Comparison of ENCODE assay signal across 25 cellular contexts in genomic region chr17:61455754-61456681, GRCh38. TPM values are rescaled to one million over a fixed set of nuclear protein-coding genes. Genes with fewer than 3 reads are reported as not detected.
DNase-seq lines count a peak whose midpoint lies in the region; ATAC-seq and TF ChIP-seq lines count a peak whose summit lies in the region.
"Had no signal": no experiment of that assay in that cellular context is flagged by ENCODE, and none has a peak within 500 bp of the region (broad histone marks: within the 10 kb centered on the region; RNA-seq: fewer than 3 reads in every experiment).

No MANE protein-coding gene starts in this region.

- no peak for TF ChIP-seq CTCF in lung (IDR thresholded peaks at IDR 0.05; ENCODE audit: control extremely low read depth, extremely low read depth)

- peak overlapping the region in 1 of 2 donors; percentile 81 for H3K27ac ChIP-seq in lung (ENCODE audit: low read depth in 1 of 2, low read length in 1 of 2)
- H3K27ac ChIP-seq: C4-2B, parathyroid adenoma had no signal

- no peaks in the 10 kb centered on the region for H3K36me3 Mint-ChIP-seq in activated naive CD4-positive, alpha-beta T cell treated with anti-CD3 and anti-CD28 coated beads, Interleukin-2, amount 50 U/mL, for 24 hours
- H3K36me3 Mint-ChIP-seq in activated T-helper 1 cell treated with anti-CD3 and anti-CD28 coated beads, Interleukin-12 subunit alpha, Interleukin-12 subunit beta, Interleukin-2, Interleukin-4 antibody, amounts not matched to agents 30 ng/mL and 10 ng/mL and 1 ng/mL, durations not matched to agents 14 hours and 24 hours and 36 hours (ENCODE audit: low read depth): peaks cover 4% of the 10 kb centered on the region
- peaks cover 5% of the 10 kb centered on the region for H3K36me3 Mint-ChIP-seq in stimulated activated memory B cell treated with anti-CD40 and anti-IgM and Interleukin-4, amounts not matched to agents 10 μg/mL and 1 μg/mL and 100 μg/mL, for 72 hours

- H3K4me3 ChIP-seq in lung: peak overlapping the region; percentile 52
- H3K4me3 ChIP-seq: GM12878 had no signal

- H3K27ac Mint-ChIP-seq in activated naive CD4-positive, alpha-beta T cell treated with anti-CD3 and anti-CD28 coated beads, Interleukin-2, amount 50 U/mL, for 24 hours: no peak overlapping the region
- peak overlapping the region; percentile 76 for H3K27ac Mint-ChIP-seq in activated T-helper 1 cell treated with anti-CD3 and anti-CD28 coated beads, Interleukin-12 subunit alpha, Interleukin-12 subunit beta, Interleukin-2, Interleukin-4 antibody, amounts not matched to agents 30 ng/mL and 10 ng/mL and 1 ng/mL, durations not matched to agents 14 hours and 24 hours and 36 hours
- H3K27ac Mint-ChIP-seq in stimulated activated memory B cell treated with anti-CD40 and anti-IgM and Interleukin-4, amounts not matched to agents 10 μg/mL and 1 μg/mL and 100 μg/mL, for 72 hours: no peak overlapping the region

- H3K4me3 Mint-ChIP-seq in activated naive CD4-positive, alpha-beta T cell treated with anti-CD3 and anti-CD28 coated beads, Interleukin-2, amount 50 U/mL, for 24 hours: peak overlapping the region; percentile 27
- no peak overlapping the region for H3K4me3 Mint-ChIP-seq in activated T-helper 1 cell treated with anti-CD3 and anti-CD28 coated beads, Interleukin-12 subunit alpha, Interleukin-12 subunit beta, Interleukin-2, Interleukin-4 antibody, amounts not matched to agents 30 ng/mL and 10 ng/mL and 1 ng/mL, durations not matched to agents 14 hours and 24 hours and 36 hours
- H3K4me3 Mint-ChIP-seq in stimulated activated memory B cell treated with anti-CD40 and anti-IgM and Interleukin-4, amounts not matched to agents 10 μg/mL and 1 μg/mL and 100 μg/mL, for 72 hours: peak overlapping the region; percentile 12

- intact Hi-C loops in activated T-helper 1 cell treated with anti-CD3 and anti-CD28 coated beads, Interleukin-12 subunit alpha, Interleukin-12 subunit beta, Interleukin-2, Interleukin-4 antibody, amounts not matched to agents 30 ng/mL and 10 ng/mL and 1 ng/mL, durations not matched to agents 14 hours and 24 hours and 36 hours (cut with micrococcal nuclease): loop anchor here (10.0 kb wide), 2 partner anchors 99 to 451 kb away; no protein-coding TSS in a partner anchor

- 12 to 24% methylated on average over 44 to 49 of the region's 49 CpGs for WGBS in lung, 2 donors

- peaks cover 58% of the 10 kb centered on the region for H3K27me3 Mint-ChIP-seq in activated naive CD4-positive, alpha-beta T cell treated with anti-CD3 and anti-CD28 coated beads, Interleukin-2, amount 50 U/mL, for 24 hours
- H3K27me3 Mint-ChIP-seq in activated T-helper 1 cell treated with anti-CD3 and anti-CD28 coated beads, Interleukin-12 subunit alpha, Interleukin-12 subunit beta, Interleukin-2, Interleukin-4 antibody, amounts not matched to agents 30 ng/mL and 10 ng/mL and 1 ng/mL, durations not matched to agents 14 hours and 24 hours and 36 hours (ENCODE audit: insufficient read depth): peaks cover 79% of the 10 kb centered on the region
- peaks cover 94% of the 10 kb centered on the region for H3K27me3 Mint-ChIP-seq in stimulated activated memory B cell treated with anti-CD40 and anti-IgM and Interleukin-4, amounts not matched to agents 10 μg/mL and 1 μg/mL and 100 μg/mL, for 72 hours

- peaks cover 2 to 15% of the 10 kb centered on the region in 2 donors for H3K4me1 ChIP-seq in lung (ENCODE audit: control insufficient read depth in 2 of 2, insufficient read depth in 2 of 2, low read length in 2 of 2)
- H3K4me1 ChIP-seq: parathyroid adenoma had no signal

- peaks cover 45% of the 10 kb centered on the region for H3K4me1 Mint-ChIP-seq in activated naive CD4-positive, alpha-beta T cell treated with anti-CD3 and anti-CD28 coated beads, Interleukin-2, amount 50 U/mL, for 24 hours
- peaks cover 11% of the 10 kb centered on the region for H3K4me1 Mint-ChIP-seq in activated T-helper 1 cell treated with anti-CD3 and anti-CD28 coated beads, Interleukin-12 subunit alpha, Interleukin-12 subunit beta, Interleukin-2, Interleukin-4 antibody, amounts not matched to agents 30 ng/mL and 10 ng/mL and 1 ng/mL, durations not matched to agents 14 hours and 24 hours and 36 hours (ENCODE audit: low read depth)
- peaks cover 46% of the 10 kb centered on the region for H3K4me1 Mint-ChIP-seq in stimulated activated memory B cell treated with anti-CD40 and anti-IgM and Interleukin-4, amounts not matched to agents 10 μg/mL and 1 μg/mL and 100 μg/mL, for 72 hours

- peaks cover 10% of the 10 kb centered on the region for H3K27me3 ChIP-seq in lung (ENCODE audit: control insufficient read depth, insufficient read depth)

- no peaks in the 10 kb centered on the region for H3K36me3 ChIP-seq in lung (ENCODE audit: control insufficient read depth in 2 of 2, insufficient read depth in 2 of 2, low read length in 2 of 2)

- no peaks in the 10 kb centered on the region for H3K9me3 Mint-ChIP-seq in activated naive CD4-positive, alpha-beta T cell treated with anti-CD3 and anti-CD28 coated beads, Interleukin-2, amount 50 U/mL, for 24 hours
- H3K9me3 Mint-ChIP-seq in activated T-helper 1 cell treated with anti-CD3 and anti-CD28 coated beads, Interleukin-12 subunit alpha, Interleukin-12 subunit beta, Interleukin-2, Interleukin-4 antibody, amounts not matched to agents 30 ng/mL and 10 ng/mL and 1 ng/mL, durations not matched to agents 14 hours and 24 hours and 36 hours: no peaks in the 10 kb centered on the region
- H3K9me3 Mint-ChIP-seq in stimulated activated memory B cell treated with anti-CD40 and anti-IgM and Interleukin-4, amounts not matched to agents 10 μg/mL and 1 μg/mL and 100 μg/mL, for 72 hours: peaks cover 4% of the 10 kb centered on the region

- DNase-seq in activated naive CD4-positive, alpha-beta T cell treated with Interleukin-2 at 50 U/mL for 16 hours: no peak
- DNase-seq in activated T-helper 1 cell treated with anti-CD3 and anti-CD28 coated beads, Interleukin-12 subunit alpha, Interleukin-12 subunit beta, Interleukin-2, Interleukin-4 antibody, amounts not matched to agents 30 ng/mL and 10 ng/mL and 1 ng/mL, durations not matched to agents 14 hours and 24 hours and 36 hours (ENCODE audit: low spot score): no peak
- DNase-seq in lung (ENCODE audit: low spot score) (no peak), activated gamma-delta T cell treated with Interleukin-2 at 50 U/mL for 16 hours (no peak), GDM1 (lab: John Stamatoyannopoulos, UW) (no peak)
- DNase-seq: activated CD4-positive, alpha-beta T cell treated with anti-CD3 and anti-CD28 coated beads for 1 hour; activated effector memory CD4-positive, alpha-beta T cell treated with Interleukin-2 at 50 U/mL for 16 hours; caudate nucleus; DMS153; erythroblast; GF-D8; left ventricle myocardium superior; NCI-H1694; NCI-H774; stimulated activated CD4-positive, alpha-beta T cell treated with anti-CD3 and anti-CD28 coated beads, Interleukin-2, amount 100 ng/mL, for 48 hours had no signal

- ATAC-seq in lung (ENCODE audit: insufficient read depth, low FRiP score): no peak
- no peak for ATAC-seq in stimulated activated memory B cell treated with anti-CD40 and anti-IgM and Interleukin-4, amounts not matched to agents 10 μg/mL and 1 μg/mL and 100 μg/mL, for 72 hours
- no peak for ATAC-seq in HG03439 (IDR thresholded peaks at IDR 0.05; ENCODE audit: unreplicated experiment)
- ATAC-seq: GM12878, left ventricle myocardium superior had no signal

- H3K9me3 ChIP-seq in lung (ENCODE audit: control insufficient read depth in 2 of 2, insufficient read depth in 1 of 2, low read length in 1 of 2): no peaks in the 10 kb centered on the region

RNA-seq across cellular contexts. Expression of gene TBX4, which starts 3.8 kb away (rescaled TPM):
- total RNA-seq in activated T-helper 1 cell treated with anti-CD3 and anti-CD28 coated beads, Interleukin-12 subunit alpha, Interleukin-12 subunit beta, Interleukin-2, Interleukin-4 antibody, amounts not matched to agents 30 ng/mL and 10 ng/mL and 1 ng/mL, durations not matched to agents 14 hours and 24 hours and 36 hours: not detected in 2 replicates
- 10 to 100 TPM; 28.7 to 53.7 TPM for total RNA-seq in lung
- polyA plus RNA-seq in lung: 10 to 100 TPM in 1 of 2 donors, 1 to 10 TPM in 1; 6.1 to 15.3 TPM
- total RNA-seq: A673; frontal cortex; GM12878; left ventricle myocardium superior; SK-MEL-5; T-helper 2 cell treated with Interferon-gamma antibody and Interleukin-4, amounts not matched to agents 100 ng/mL and 5 ng/mL, for 36 hours had no signal

RNA-seq across cellular contexts. Expression of gene TBX2, which starts 56.4 kb away (rescaled TPM):
- total RNA-seq in activated T-helper 1 cell treated with anti-CD3 and anti-CD28 coated beads, Interleukin-12 subunit alpha, Interleukin-12 subunit beta, Interleukin-2, Interleukin-4 antibody, amounts not matched to agents 30 ng/mL and 10 ng/mL and 1 ng/mL, durations not matched to agents 14 hours and 24 hours and 36 hours: not detected in 2 replicates
- 100 to 1,000 TPM; 106 to 155 TPM for total RNA-seq in lung
- 10 to 100 TPM; 44.5 to 52.2 TPM for polyA plus RNA-seq in lung
- total RNA-seq: A673; T-helper 2 cell treated with Interferon-gamma antibody and Interleukin-4, amounts not matched to agents 100 ng/mL and 5 ng/mL, for 36 hours had no signal
- polyA plus RNA-seq: GM12878 had no signal

Comparison
In these comparisons a context has a peak if more than half of its experiments do, and no peak if none do; other contexts are left out.
1. RNA of gene TBX4, which starts 3.8 kb away (total RNA-seq): 28.7 to 53.7 TPM in lung; not detected in activated T-helper 1 cell treated with anti-CD3 and anti-CD28 coated beads, Interleukin-12 subunit alpha, Interleukin-12 subunit beta, Interleukin-2, Interleukin-4 antibody, amounts not matched to agents 30 ng/mL and 10 ng/mL and 1 ng/mL, durations not matched to agents 14 hours and 24 hours and 36 hours; every median in the first group is over 10 times any median in the second.
2. RNA of gene TBX2, which starts 56.4 kb away (total RNA-seq): 106 to 155 TPM in lung; not detected in activated T-helper 1 cell treated with anti-CD3 and anti-CD28 coated beads, Interleukin-12 subunit alpha, Interleukin-12 subunit beta, Interleukin-2, Interleukin-4 antibody, amounts not matched to agents 30 ng/mL and 10 ng/mL and 1 ng/mL, durations not matched to agents 14 hours and 24 hours and 36 hours; every median in the first group is over 100 times any median in the second.